8 cellular contexts compared by ENCODE assay signal in the genomic region with DNA sequence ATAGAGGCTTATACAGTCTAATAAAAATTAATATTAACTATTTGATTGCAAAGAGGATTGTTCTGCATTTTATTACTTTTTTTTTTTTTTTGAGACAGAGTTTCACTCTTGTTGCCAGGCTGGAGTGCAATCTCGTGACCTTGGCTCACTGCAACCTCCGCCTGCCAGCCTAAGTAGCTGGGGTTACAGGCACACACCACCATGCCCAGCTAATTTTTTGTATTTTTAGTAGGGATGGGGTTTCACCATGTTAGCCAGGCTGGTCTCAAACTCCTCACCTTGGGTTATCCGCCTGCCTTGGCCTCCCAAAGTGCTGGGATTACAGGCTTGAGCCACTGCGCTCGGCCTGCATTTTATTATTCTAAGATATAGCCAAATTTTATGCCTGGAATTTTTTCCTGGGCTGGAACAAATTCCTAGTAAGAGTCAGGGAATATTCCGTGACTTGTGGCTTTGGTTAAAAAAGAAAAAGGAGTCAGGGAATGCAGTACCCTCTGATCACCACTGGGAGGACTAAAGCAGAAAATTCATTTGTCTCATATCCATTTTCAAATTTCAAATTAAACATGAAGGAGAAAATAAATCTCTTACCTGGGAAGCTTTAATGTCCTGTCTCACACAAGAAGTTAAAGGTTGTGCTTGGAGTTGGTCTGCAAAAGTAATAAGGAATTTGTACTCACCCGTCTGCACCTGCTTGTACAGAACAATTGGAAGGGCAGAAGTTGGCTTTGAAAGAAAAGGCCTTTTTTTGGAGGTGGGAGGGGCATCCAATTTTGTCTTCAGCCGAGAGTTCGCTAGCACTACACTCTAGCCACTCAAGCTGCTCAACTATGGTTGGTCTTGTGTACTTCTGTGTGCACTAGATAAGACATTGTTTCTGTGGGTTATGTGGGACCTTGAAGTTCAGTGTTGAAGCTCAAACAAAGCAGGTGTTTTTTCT. TPM values are rescaled to one million over a fixed set of nuclear protein-coding genes. Genes with fewer than 3 reads are reported as not detected.
DNase-seq lines count a peak whose midpoint lies in the region; TF ChIP-seq lines count a peak whose summit lies in the region.

No MANE protein-coding gene starts in this region.

- no peak overlapping the region for H3K27ac ChIP-seq in 22Rv1
- H3K27ac ChIP-seq in osteoblast (ENCODE audit: low read depth, low read length) = peak overlapping the region; percentile 51

- TF ChIP-seq POLR2A in erythroblast (IDR thresholded peaks at IDR 0.05; ENCODE audit: low read length) = no peak

- peaks cover 83% of the 10 kb centered on the region for H4K20me1 ChIP-seq in osteoblast (ENCODE audit: insufficient read depth, low read length)

- H3K4me3 ChIP-seq in GM06990 (replicated peaks; ENCODE audit: low read depth, low read length) (no peak overlapping the region), osteoblast (ENCODE audit: insufficient read depth, low read length) (no peak overlapping the region), MG63 (no peak overlapping the region)

- H3K4me1 ChIP-seq in osteoblast (ENCODE audit: insufficient read depth, low read length) = peaks cover 41% of the 10 kb centered on the region

- no peaks in the 10 kb centered on the region for H3K36me3 ChIP-seq in GM06990 (ENCODE audit: control insufficient read depth, insufficient read depth, low read length)
- no peaks in the 10 kb centered on the region for H3K36me3 ChIP-seq in osteoblast (ENCODE audit: insufficient read depth, low read length)
- no peaks in the 10 kb centered on the region for H3K36me3 ChIP-seq in MG63

- H3K4me2 ChIP-seq in osteoblast (ENCODE audit: insufficient read depth, low read length) = peak overlapping the region; percentile 32

- peak; percentile 15 for DNase-seq in GM06990 (ENCODE audit: extremely low read depth, insufficient read length)
- peak; percentile 62 for DNase-seq in RKO (ENCODE audit: low spot score)
- peak; percentile 84 to 92 for DNase-seq in erythroblast (lab: John Stamatoyannopoulos, UW)
- no peak for DNase-seq in osteoblast (ENCODE audit: insufficient read length, low spot score, missing footprints)
- no peak for DNase-seq in MG63
- no peak for DNase-seq in activated CD4-positive, alpha-beta T cell treated with anti-CD3 and anti-CD28 coated beads, Interleukin-2, amount 50 U/mL, for 1 hour
- DNase-seq in CD1c-positive myeloid dendritic cell (ENCODE audit: extremely low spot score) = no peak

- peaks cover 96% of the 10 kb centered on the region for H3K79me2 ChIP-seq in osteoblast (ENCODE audit: insufficient read depth, low read length)

- no peak overlapping the region for H2AFZ ChIP-seq in osteoblast (ENCODE audit: low read length)

- TF ChIP-seq CTCF in 22Rv1 (IDR thresholded peaks at IDR 0.05) (peak; percentile 83), GM06990 (IDR thresholded peaks at IDR 0.05; ENCODE audit: insufficient read depth, low read length, poor library complexity, severe bottlenecking) (peak; percentile 72), osteoblast (IDR thresholded peaks at IDR 0.05; ENCODE audit: extremely low read depth, low read depth, low read length) (peak; percentile 74)

- no peaks in the 10 kb centered on the region for H3K27me3 ChIP-seq in GM06990 (replicated peaks; ENCODE audit: control insufficient read depth, insufficient read depth, low read length)
- no peaks in the 10 kb centered on the region for H3K27me3 ChIP-seq in osteoblast (ENCODE audit: insufficient read depth, low read length)
- no peaks in the 10 kb centered on the region for H3K27me3 ChIP-seq in MG63

- H3K9me3 ChIP-seq in osteoblast (ENCODE audit: low read depth, low read length) (no peaks in the 10 kb centered on the region), MG63 (no peaks in the 10 kb centered on the region)

RNA-seq across cellular contexts. Expression of gene MARK3, which starts 8.7 kb away (rescaled TPM):
- total RNA-seq in osteoblast = 101 and 108 TPM in 2 replicates
- 26.9 and 31.6 TPM in 2 replicates for total RNA-seq in MG63 (2014; rRNA removed; shearing (Covaris generic); ENCODE audit: low replicate concordance)

RNA-seq across cellular contexts. Expression of gene EIF5, which starts 59.9 kb away (rescaled TPM):
- 197 and 221 TPM in 2 replicates for total RNA-seq in osteoblast
- total RNA-seq in MG63 (2014; rRNA removed; shearing (Covaris generic); ENCODE audit: low replicate concordance) = 180 and 183 TPM in 2 replicates

Comparison
In these comparisons a context has a peak if more than half of its experiments do, and no peak if none do; other contexts are left out.
1. DNase-seq: peak in GM06990 (single experiment), RKO (single experiment) and erythroblast (2 of 2); none in osteoblast (single experiment), MG63 (single experiment), activated CD4-positive, alpha-beta T cell treated with anti-CD3 and anti-CD28 coated beads, Interleukin-2, amount 50 U/mL, for 1 hour (single experiment) and CD1c-positive myeloid dendritic cell (single experiment).
2. Peak in every context shown above with its lines, with median percentiles within 50 percentile points of each other: CTCF ChIP-seq.